8 cellular contexts compared by ENCODE assay signal in genomic region chr17:29930399-29931010, GRCh38. TPM values are rescaled to one million over a fixed set of nuclear protein-coding genes. Genes with fewer than 3 reads are reported as not detected.
A peak's percentile ranks its signal among the peaks of the same experiment; 100 is the strongest.
DNase-seq lines count a peak whose midpoint lies in the region; ATAC-seq and TF ChIP-seq lines count a peak whose summit lies in the region.

No MANE protein-coding gene starts in this region.

- H3K4me3 Mint-ChIP-seq in endothelial cell (ENCODE audit: unreplicated experiment): no peak overlapping the region
- H3K4me3 Mint-ChIP-seq in naive thymus-derived CD8-positive, alpha-beta T cell: no peak overlapping the region

- POLR2A ChIA-PET in naive thymus-derived CD8-positive, alpha-beta T cell (lab: Charles Lee): interaction anchor here (0.6 to 3.0 kb wide), 19 partner anchors 11 to 1557 kb away, joined by 3 to 65 read pairs (median 6); partner anchors contain the start of genes ABHD15, TAOK1 and TP53I13

- no peaks in the 10 kb centered on the region for H3K9me3 ChIP-seq in NT2/D1 (ENCODE audit: insufficient read depth, low read length)

- peaks cover 4% of the 10 kb centered on the region for H3K27me3 Mint-ChIP-seq in endothelial cell (ENCODE audit: unreplicated experiment)
- H3K27me3 Mint-ChIP-seq in naive thymus-derived CD8-positive, alpha-beta T cell: no peaks in the 10 kb centered on the region

- H3K27ac Mint-ChIP-seq in endothelial cell (ENCODE audit: unreplicated experiment): no peak overlapping the region
- no peak overlapping the region for H3K27ac Mint-ChIP-seq in naive thymus-derived CD8-positive, alpha-beta T cell

- H3K4me1 Mint-ChIP-seq in endothelial cell (ENCODE audit: unreplicated experiment): peaks cover 25% of the 10 kb centered on the region
- peaks cover 23 to 37% (median 29%) of the 10 kb centered on the region in 4 donors for H3K4me1 Mint-ChIP-seq in naive thymus-derived CD8-positive, alpha-beta T cell

- TF ChIP-seq CTCF in endothelial cell (IDR thresholded peaks at IDR 0.05; ENCODE audit: unreplicated experiment): no peak

- peak overlapping the region; percentile 75 for H3K4me3 ChIP-seq in NT2/D1 (ENCODE audit: insufficient read length, low read depth)

- no peaks in the 10 kb centered on the region for H3K4me1 ChIP-seq in NT2/D1 (ENCODE audit: insufficient read depth, insufficient read length)

- no peaks in the 10 kb centered on the region for H3K27me3 ChIP-seq in NT2/D1 (ENCODE audit: insufficient read depth, insufficient read length)

- peaks cover 9% of the 10 kb centered on the region for H3K36me3 Mint-ChIP-seq in endothelial cell (ENCODE audit: low read depth, unreplicated experiment)
- peaks cover 0 to 5% (median 0%) of the 10 kb centered on the region in 3 donors for H3K36me3 Mint-ChIP-seq in naive thymus-derived CD8-positive, alpha-beta T cell

- peak overlapping the region; percentile 4 for H3K9ac ChIP-seq in NT2/D1 (ENCODE audit: insufficient read length, low read depth)

- peak; percentile 19 to 36 for ATAC-seq in naive thymus-derived CD8-positive, alpha-beta T cell
- ATAC-seq in HG02588 (IDR thresholded peaks at IDR 0.05; ENCODE audit: unreplicated experiment) (no peak), HG02884 (IDR thresholded peaks at IDR 0.05; ENCODE audit: unreplicated experiment) (no peak)

- DNase-seq in SKM-1 treated with dmso at 0.1 percent for 144 hours (lab: John Stamatoyannopoulos, UW; ENCODE audit: unreplicated experiment) (peak; percentile 48), SKM-1 (lab: John Stamatoyannopoulos, UW; ENCODE audit: unreplicated experiment) (no peak), NT2/D1 (ENCODE audit: low read depth, low spot score) (no peak), endothelial cell (ENCODE audit: low spot score) (peak; percentile 15), COLO829 (ENCODE audit: low spot score) (no peak)
- DNase-seq in naive thymus-derived CD8-positive, alpha-beta T cell: peak in 1 of 10 donors; percentile 3

- H3K9me3 Mint-ChIP-seq in endothelial cell (ENCODE audit: unreplicated experiment): no peaks in the 10 kb centered on the region
- no peaks in the 10 kb centered on the region for H3K9me3 Mint-ChIP-seq in naive thymus-derived CD8-positive, alpha-beta T cell

- H3K36me3 ChIP-seq in NT2/D1 (ENCODE audit: insufficient read depth, insufficient read length, low read length): no peaks in the 10 kb centered on the region

RNA-seq across cellular contexts. Expression of gene SSH2, which starts 0.5 kb away (rescaled TPM):
- total RNA-seq in endothelial cell (ENCODE audit: unreplicated experiment): 81.2 TPM
- 10 to 100 TPM; 64.8 to 73.9 TPM for total RNA-seq in naive thymus-derived CD8-positive, alpha-beta T cell
- polyA plus RNA-seq in naive thymus-derived CD8-positive, alpha-beta T cell: 10 to 100 TPM; 27.1 to 32.6 (median 27.6) TPM

RNA-seq across cellular contexts. Expression of gene EFCAB5, which starts 10.9 kb away (rescaled TPM):
- total RNA-seq in endothelial cell (ENCODE audit: unreplicated experiment): 0.26 TPM
- 1 to 10 TPM; 1.5 to 2.6 TPM for total RNA-seq in naive thymus-derived CD8-positive, alpha-beta T cell
- polyA plus RNA-seq in naive thymus-derived CD8-positive, alpha-beta T cell: under 1 TPM in 1 of 3 donors, not detected in 2; 0.17 TPM

Comparison
In these comparisons a context has a peak if more than half of its experiments do, and no peak if none do; other contexts are left out.
1. DNase-seq: peak in SKM-1 treated with dmso at 0.1 percent for 144 hours (single experiment) and endothelial cell (single experiment); none in SKM-1 (single experiment), NT2/D1 (single experiment) and COLO829 (single experiment).
2. ATAC-seq: peak in naive thymus-derived CD8-positive, alpha-beta T cell (2 of 2); none in HG02588 (single experiment) and HG02884 (single experiment).